Comparison of ENCODE assay signal across 24 cellular contexts in the genomic region with DNA sequence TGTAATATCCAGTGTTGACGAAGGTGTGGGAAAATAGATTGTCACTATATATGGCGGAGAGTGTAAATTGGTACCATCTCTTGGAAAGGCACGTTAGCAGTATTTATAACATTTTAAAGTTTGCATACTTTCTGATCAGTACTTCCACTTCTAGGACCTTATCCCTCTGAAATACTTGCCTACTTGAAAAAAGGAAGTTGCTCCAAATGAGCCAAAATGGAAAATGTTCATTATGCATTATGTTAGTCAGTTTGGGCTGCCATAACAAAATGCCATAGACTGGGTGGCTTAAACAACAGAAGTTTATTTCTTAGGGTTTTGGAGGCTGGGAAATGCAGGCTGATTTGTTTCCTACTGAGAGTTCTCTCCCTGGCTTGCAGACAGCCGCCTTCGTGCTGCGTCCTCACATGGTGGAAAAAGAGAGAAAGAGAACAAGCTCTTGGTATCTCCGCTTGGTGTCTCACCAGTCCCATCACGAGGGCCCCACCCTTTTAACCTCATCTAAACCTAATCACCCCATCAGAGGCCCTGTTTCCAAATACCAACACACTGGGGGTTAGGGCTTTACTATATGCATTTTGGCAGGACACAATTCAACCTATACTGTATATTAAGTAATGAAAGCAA.
"Had no signal": no experiment of that assay in that cellular context is flagged by ENCODE, and none has a peak within 500 bp of the region (broad histone marks: within the 10 kb centered on the region; RNA-seq: fewer than 3 reads in every experiment).

No MANE protein-coding gene starts in this region.

- H3K9me3 Mint-ChIP-seq: activated naive CD8-positive, alpha-beta T cell treated with anti-CD3 and anti-CD28 coated beads for 36 hours; activated T-helper 17 cell treated with anti-CD3 and anti-CD28 coated beads, Interleukin-2, amount 50 U/mL, for 72 hours; mesothelial cell of epicardium; naive thymus-derived CD8-positive, alpha-beta T cell; T-cell; T-helper 2 cell treated with Interferon-gamma antibody and Interleukin-4, amounts not matched to agents 5 μg/mL and 100 μg/mL, for 36 hours had no signal

- H3K9me3 ChIP-seq: breast epithelium, gastroesophageal sphincter, heart left ventricle, ovary, prostate gland, upper lobe of left lung had no signal

- H3K27ac ChIP-seq: breast epithelium, epithelial cell of prostate, gastroesophageal sphincter, heart left ventricle, ovary, prostate gland, upper lobe of left lung, WERI-Rb-1 had no signal

- H3K4me3 Mint-ChIP-seq: activated CD8-positive, alpha-beta T cell treated with anti-CD3 and anti-CD28 coated beads, Interleukin-2, amount 10 ng/mL, durations not matched to agents 7 days and 5 days; activated naive CD8-positive, alpha-beta T cell treated with anti-CD3 and anti-CD28 coated beads for 36 hours; activated T-helper 17 cell treated with anti-CD3 and anti-CD28 coated beads, Interleukin-2, amount 50 U/mL, for 72 hours; mesothelial cell of epicardium; naive thymus-derived CD8-positive, alpha-beta T cell; T-cell; T-helper 2 cell treated with Interferon-gamma antibody and Interleukin-4, amounts not matched to agents 5 μg/mL and 100 μg/mL, for 36 hours had no signal

- H3K4me1 ChIP-seq: breast epithelium, gastroesophageal sphincter, prostate gland had no signal

- H3K27me3 Mint-ChIP-seq: activated naive CD8-positive, alpha-beta T cell treated with anti-CD3 and anti-CD28 coated beads for 36 hours; activated T-helper 17 cell treated with anti-CD3 and anti-CD28 coated beads, Interleukin-2, amount 50 U/mL, for 72 hours; naive thymus-derived CD8-positive, alpha-beta T cell; T-cell had no signal

- FAIRE-seq: TTC549 had no signal

- H3K4me1 Mint-ChIP-seq: mesothelial cell of epicardium had no signal

- H3K27ac Mint-ChIP-seq: activated CD8-positive, alpha-beta T cell treated with anti-CD3 and anti-CD28 coated beads, Interleukin-2, amount 10 ng/mL, durations not matched to agents 7 days and 5 days; activated naive CD8-positive, alpha-beta T cell treated with anti-CD3 and anti-CD28 coated beads for 36 hours; activated T-helper 17 cell treated with anti-CD3 and anti-CD28 coated beads, Interleukin-2, amount 50 U/mL, for 72 hours; mesothelial cell of epicardium; naive thymus-derived CD8-positive, alpha-beta T cell; T-cell; T-helper 2 cell treated with Interferon-gamma antibody and Interleukin-4, amounts not matched to agents 5 μg/mL and 100 μg/mL, for 36 hours had no signal

- DNase-seq: activated CD4-positive, alpha-beta T cell treated with anti-CD3 and anti-CD28 coated beads for 1 hour; activated CD4-positive, alpha-beta T cell treated with anti-CD3 and anti-CD28 coated beads, Interleukin-2, amount 50 U/mL, for 1 hour; activated CD8-positive, alpha-beta T cell treated with anti-CD3 and anti-CD28 coated beads, Interleukin-2, amount 10 ng/mL, durations not matched to agents 7 days and 5 days; activated naive CD4-positive, alpha-beta T cell; activated naive CD8-positive, alpha-beta T cell treated with anti-CD3 and anti-CD28 coated beads for 36 hours; cortex of kidney; heart left ventricle; islet precursor cell; mammary epithelial cell; naive thymus-derived CD8-positive, alpha-beta T cell; ovary; stimulated activated CD4-positive, alpha-beta T cell treated with anti-CD3 and anti-CD28 coated beads, Interleukin-4, amount 100 ng/mL, for 1 hour; stimulated activated naive CD8-positive, alpha-beta T cell treated with anti-CD3 and anti-CD28 coated beads, Interleukin-15, Interleukin-2, amounts not matched to agents 100 U/mL and 50 U/mL, for 24 hours; T-cell; WERI-Rb-1 had no signal

- H3K4me3 ChIP-seq: breast epithelium, gastroesophageal sphincter, heart left ventricle, ovary, prostate gland, upper lobe of left lung had no signal

- H3K36me3 ChIP-seq: breast epithelium, gastroesophageal sphincter, ovary, prostate gland, upper lobe of left lung, WERI-Rb-1 had no signal

- H3K27me3 ChIP-seq: breast epithelium, ovary, upper lobe of left lung had no signal

- ATAC-seq: activated CD8-positive, alpha-beta T cell treated with anti-CD3 and anti-CD28 coated beads, Interleukin-2, amount 10 ng/mL, durations not matched to agents 7 days and 5 days; activated T-helper 17 cell treated with anti-CD3 and anti-CD28 coated beads, Interleukin-2, amount 50 U/mL, for 72 hours; gastroesophageal sphincter; heart left ventricle; naive thymus-derived CD8-positive, alpha-beta T cell; stimulated activated naive CD8-positive, alpha-beta T cell treated with anti-CD3 and anti-CD28 coated beads, Interleukin-15, Interleukin-2, amounts not matched to agents 100 U/mL and 50 U/mL, for 24 hours; T-cell had no signal
